ENCODE assay signal across 14 cellular contexts in genomic region chr10:99784025-99784730, GRCh38. TPM values are rescaled to one million over a fixed set of nuclear protein-coding genes. Genes with fewer than 3 reads are reported as not detected.
DNase-seq lines count a peak whose midpoint lies in the region; ATAC-seq, FAIRE-seq and TF ChIP-seq lines count a peak whose summit lies in the region.
"Had no signal": no experiment of that assay in that cellular context is flagged by ENCODE, and none has a peak within 500 bp of the region (broad histone marks: within the 10 kb centered on the region; RNA-seq: fewer than 3 reads in every experiment).

No MANE protein-coding gene starts in this region.

- TF ChIP-seq CTCF in PC-3 (conservative IDR thresholded peaks at IDR 0.05; ENCODE audit: low read depth, low read length) (no peak), osteocyte (IDR thresholded peaks at IDR 0.05) (no peak), pancreas (IDR thresholded peaks at IDR 0.05) (no peak), testis (IDR thresholded peaks at IDR 0.05) (no peak)

- no peaks in the 10 kb centered on the region for H3K9me3 Mint-ChIP-seq in osteocyte (ENCODE audit: unreplicated experiment)

- H3K9ac ChIP-seq in PC-3 (ENCODE audit: low read length), result no peak overlapping the region; the same call in 1 of the 2 replicates

- 76 to 83% methylated on average over 7 of the region's 7 CpGs for WGBS in pancreas, 2 donors
- WGBS in testis, 2 donors, result 69 to 76% methylated on average over 7 of the region's 7 CpGs

- H3K27me3 ChIP-seq in PC-3 (ENCODE audit: low read length) (no peaks in the 10 kb centered on the region), pancreas (no peaks in the 10 kb centered on the region), testis (no peaks in the 10 kb centered on the region)
- H3K27me3 ChIP-seq: esophagus squamous epithelium, Peyer's patch had no signal

- H3F3A ChIP-seq in PC-3 (ENCODE audit: low read length, unreplicated experiment), result peaks cover 5% of the 10 kb centered on the region

- peak overlapping the region; percentile 42 for H2AFZ ChIP-seq in PC-3 (ENCODE audit: low read length)

- peak overlapping the region; percentile 89 for H3K27ac Mint-ChIP-seq in osteocyte (ENCODE audit: unreplicated experiment)
- H3K27ac Mint-ChIP-seq: memory B cell had no signal

- no peaks in the 10 kb centered on the region for H3K27me3 Mint-ChIP-seq in osteocyte (ENCODE audit: unreplicated experiment)
- H3K27me3 Mint-ChIP-seq: memory B cell had no signal

- H3K79me2 ChIP-seq in PC-3 (ENCODE audit: low read length), result no peaks in the 10 kb centered on the region

- H4K20me1 ChIP-seq in PC-3 (ENCODE audit: low read length), result no peaks in the 10 kb centered on the region

- POLR2A ChIA-PET in PC-3 (lab: Charles Lee; ENCODE audit: unreplicated experiment), result no interaction called here

- H3K4me3 ChIP-seq in PC-3 (ENCODE audit: low read length) (no peak overlapping the region), pancreas (no peak overlapping the region), testis (no peak overlapping the region)
- H3K4me3 ChIP-seq: esophagus squamous epithelium had no signal

- BruUV-seq in PC-3 (replicated peaks; lab: Mats Ljungman, UMichigan), result no TSS peak

- H3K4me2 ChIP-seq in PC-3 (ENCODE audit: low read length), result no peak overlapping the region

- DNase-seq in AG20443 (ENCODE audit: low spot score), result peak; percentile 69
- peak; percentile 59 for DNase-seq in PC-3
- DNase-seq in epithelial cell of prostate (ENCODE audit: low read depth, low spot score), result no peak
- DNase-seq in osteocyte (ENCODE audit: extremely low spot score, unreplicated experiment), result no peak
- no peak for DNase-seq in pancreas
- DNase-seq in testis, result no peak
- no peak for DNase-seq in effector CD8-positive, alpha-beta T cell (lab: John Stamatoyannopoulos, UW)
- DNase-seq: activated CD4-positive, alpha-beta T cell treated with anti-CD3 and anti-CD28 coated beads for 48 hours; activated naive CD4-positive, alpha-beta T cell treated with anti-CD3 and anti-CD28 coated beads, Interleukin-2, amount 50 U/mL, for 16 hours; esophagus squamous epithelium; NCI-H1105 treated with DMSO at 0.1 percent for 48 hours had no signal

- H3K36me3 Mint-ChIP-seq in osteocyte (ENCODE audit: unreplicated experiment), result peaks cover 2% of the 10 kb centered on the region

- H3K27ac ChIP-seq in PC-3 (ENCODE audit: low read length), result peak overlapping the region; percentile 74
- H3K27ac ChIP-seq in epithelial cell of prostate, result peak overlapping the region; percentile 62
- no peak overlapping the region for H3K27ac ChIP-seq in pancreas
- no peak overlapping the region for H3K27ac ChIP-seq in testis
- H3K27ac ChIP-seq: Peyer's patch had no signal

- FAIRE-seq in pancreas (lab: Jason Lieb, UNC), result no peak

- CTCF ChIA-PET in PC-3 (lab: Charles Lee), result no interaction called here

- no peak overlapping the region for H3K4me3 Mint-ChIP-seq in osteocyte (ENCODE audit: unreplicated experiment)
- H3K4me3 Mint-ChIP-seq: memory B cell had no signal

- H3K4me1 ChIP-seq in PC-3 (ENCODE audit: insufficient read depth, low read length), result peaks cover 48% of the 10 kb centered on the region
- H3K4me1 ChIP-seq in pancreas, result no peaks in the 10 kb centered on the region
- H3K4me1 ChIP-seq in testis, result no peaks in the 10 kb centered on the region

- no peak for TF ChIP-seq POLR2A in testis (IDR thresholded peaks at IDR 0.05)

- H3K4me1 Mint-ChIP-seq in osteocyte (ENCODE audit: unreplicated experiment), result peaks cover 64% of the 10 kb centered on the region
- H3K4me1 Mint-ChIP-seq: memory B cell had no signal

- H3K36me3 ChIP-seq in PC-3 (ENCODE audit: low read depth, low read length) (no peaks in the 10 kb centered on the region), pancreas (no peaks in the 10 kb centered on the region), testis (ENCODE audit: low read depth, missing control alignments) (no peaks in the 10 kb centered on the region)
- H3K36me3 ChIP-seq: esophagus squamous epithelium, Peyer's patch had no signal

- ATAC-seq in PC-3 (peak; percentile 18; the same call in 1 of the 2 replicates), pancreas (no peak), GM18520 (IDR thresholded peaks at IDR 0.05; ENCODE audit: unreplicated experiment) (no peak)

- no peaks in the 10 kb centered on the region for H3K9me3 ChIP-seq in PC-3 (ENCODE audit: low read length)
- H3K9me3 ChIP-seq in pancreas, result no peaks in the 10 kb centered on the region
- no peaks in the 10 kb centered on the region for H3K9me3 ChIP-seq in testis
- H3K9me3 ChIP-seq: esophagus squamous epithelium, Peyer's patch had no signal

- H3K9me2 ChIP-seq in PC-3 (replicated peaks; ENCODE audit: low read length), result no peaks in the 10 kb centered on the region

- intact Hi-C loops in PC-3 (cut with micrococcal nuclease) (no loop called here), pancreas (cut with DNase I) (no loop called here), testis (cut with DNase I; ENCODE audit: low total_unique reads) (no loop called here)

RNA-seq across cellular contexts. Expression of gene ABCC2, which starts 1.7 kb away (rescaled TPM):
- total RNA-seq in PC-3 (2014; rRNA removed) (0.35 and 2.4 TPM in 2 replicates), osteocyte (0.24 and 0.39 TPM in 2 replicates), pancreas (1 to 10 TPM in 3 of 6 donors, under 1 TPM in 3; 0.67 to 1.7 (median 1.1) TPM), testis (1 to 10 TPM in 1 of 2 donors, under 1 TPM in 1; 0.81 to 2.7 TPM)
- polyA plus RNA-seq in pancreas (1 to 10 TPM in 1 of 2 donors, under 1 TPM in 1; 0.91 to 1.4 TPM), testis (ENCODE audit: insufficient read depth, low read depth, low replicate concordance) (4.3 TPM)

RNA-seq across cellular contexts. Expression of gene CUTC, which starts 52.1 kb away (rescaled TPM):
- total RNA-seq in PC-3 (2014; rRNA removed), result 10.2 and 14.5 TPM in 2 replicates
- 16.6 and 18.7 TPM in 2 replicates for total RNA-seq in osteocyte
- total RNA-seq in pancreas, result 10 to 100 TPM in 1 of 6 donors, 1 to 10 TPM in 5; 5.4 to 10.0 (median 7.2) TPM
- polyA plus RNA-seq in pancreas, result 10 to 100 TPM; 13.2 to 14.5 TPM
- total RNA-seq in testis, result 10 to 100 TPM; 35.7 to 42.4 TPM
- 98.5 TPM for polyA plus RNA-seq in testis (ENCODE audit: insufficient read depth, low read depth, low replicate concordance)

RNA-seq across cellular contexts. Expression of gene COX15, which starts 52.3 kb away (rescaled TPM):
- total RNA-seq in PC-3 (2014; rRNA removed) (16.6 and 24.6 TPM in 2 replicates), osteocyte (29.4 and 35.8 TPM in 2 replicates), pancreas (10 to 100 TPM; 11.8 to 18.4 (median 16.6) TPM), testis (10 to 100 TPM; 45.8 to 47.4 TPM)
- polyA plus RNA-seq in pancreas (10 to 100 TPM in 1 of 2 donors, 1 to 10 TPM in 1; 5.8 to 13.5 TPM), testis (ENCODE audit: insufficient read depth, low read depth, low replicate concordance) (30.0 TPM)

Comparison
In these comparisons a context has a peak if more than half of its experiments do, and no peak if none do; other contexts are left out.
1. DNase-seq: peak in AG20443 (single experiment) and PC-3 (single experiment); none in epithelial cell of prostate (single experiment), osteocyte (single experiment), pancreas (0 of 6), testis (single experiment) and effector CD8-positive, alpha-beta T cell (single experiment).
2. H3K27ac ChIP-seq: peak in PC-3 (single experiment) and epithelial cell of prostate (single experiment); none in pancreas (0 of 4) and testis (0 of 2).